Comparison of ENCODE assay signal across 11 cellular contexts in the genomic region with DNA sequence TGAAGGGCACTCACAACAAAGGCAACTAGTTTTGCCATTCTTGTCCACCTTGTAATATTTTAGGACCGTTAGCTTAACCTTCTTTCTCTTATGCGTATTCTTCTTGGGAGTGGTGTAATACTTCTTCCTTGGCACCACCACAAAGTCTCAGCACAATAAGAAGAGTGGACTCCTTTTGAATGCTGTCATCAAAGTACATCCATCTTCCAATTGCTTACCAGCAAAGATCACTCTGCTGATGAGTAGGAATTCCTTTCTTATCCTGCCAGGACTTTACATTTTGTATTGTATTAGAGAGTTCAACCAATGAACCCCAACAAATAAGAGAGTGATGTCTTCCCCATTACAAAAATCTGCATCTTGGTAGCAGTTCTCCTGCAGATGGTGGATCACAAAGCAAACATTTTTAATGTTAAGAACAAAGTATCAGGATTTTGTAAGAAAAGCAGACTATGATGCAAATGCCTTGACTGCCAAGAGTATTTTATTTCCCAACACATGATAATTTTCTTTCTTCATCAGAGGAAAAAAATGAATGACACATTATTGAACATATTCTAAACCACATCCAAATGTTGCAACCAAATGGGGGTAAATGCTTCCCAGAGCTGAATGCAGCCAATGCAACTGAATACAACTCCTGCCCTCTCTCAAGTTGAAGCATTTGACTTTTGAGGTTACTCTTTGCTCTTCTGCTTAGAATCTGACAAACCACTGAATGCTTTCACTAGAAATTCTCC. TPM values are rescaled to one million over a fixed set of nuclear protein-coding genes. Genes with fewer than 3 reads are reported as not detected.
DNase-seq lines count a peak whose midpoint lies in the region; ATAC-seq, FAIRE-seq and TF ChIP-seq lines count a peak whose summit lies in the region.
"Had no signal": no experiment of that assay in that cellular context is flagged by ENCODE, and none has a peak within 500 bp of the region (broad histone marks: within the 10 kb centered on the region; RNA-seq: fewer than 3 reads in every experiment).

No MANE protein-coding gene starts in this region.

- H3K36me3 Mint-ChIP-seq in activated naive CD8-positive, alpha-beta T cell treated with anti-CD3 and anti-CD28 coated beads, Interleukin-2, amount 50 U/mL, for 24 hours (ENCODE audit: low read depth) = no peaks in the 10 kb centered on the region
- H3K36me3 Mint-ChIP-seq in activated naive CD8-positive, alpha-beta T cell treated with anti-CD3 and anti-CD28 coated beads for 36 hours = no peaks in the 10 kb centered on the region
- H3K36me3 Mint-ChIP-seq in brain = no peaks in the 10 kb centered on the region
- no peaks in the 10 kb centered on the region for H3K36me3 Mint-ChIP-seq in activated CD4-positive, alpha-beta T cell treated with anti-CD3 and anti-CD28 coated beads for 36 hours (ENCODE audit: low read depth)

- no peaks in the 10 kb centered on the region for H3K27me3 Mint-ChIP-seq in activated naive CD8-positive, alpha-beta T cell treated with anti-CD3 and anti-CD28 coated beads, Interleukin-2, amount 50 U/mL, for 24 hours
- H3K27me3 Mint-ChIP-seq in activated naive CD8-positive, alpha-beta T cell treated with anti-CD3 and anti-CD28 coated beads for 36 hours = no peaks in the 10 kb centered on the region
- H3K27me3 Mint-ChIP-seq in brain = peaks cover 5% of the 10 kb centered on the region
- no peaks in the 10 kb centered on the region for H3K27me3 Mint-ChIP-seq in activated CD4-positive, alpha-beta T cell treated with anti-CD3 and anti-CD28 coated beads for 36 hours

- H3K4me1 Mint-ChIP-seq in activated naive CD8-positive, alpha-beta T cell treated with anti-CD3 and anti-CD28 coated beads, Interleukin-2, amount 50 U/mL, for 24 hours = peaks cover 30% of the 10 kb centered on the region
- H3K4me1 Mint-ChIP-seq in activated naive CD8-positive, alpha-beta T cell treated with anti-CD3 and anti-CD28 coated beads for 36 hours = peaks cover 32% of the 10 kb centered on the region
- H3K4me1 Mint-ChIP-seq in brain = peaks cover 9% of the 10 kb centered on the region
- peaks cover 13% of the 10 kb centered on the region for H3K4me1 Mint-ChIP-seq in activated CD4-positive, alpha-beta T cell treated with anti-CD3 and anti-CD28 coated beads for 36 hours

- ATAC-seq in activated naive CD8-positive, alpha-beta T cell treated with anti-CD3 and anti-CD28 coated beads, Interleukin-2, amount 50 U/mL, for 24 hours = peak; percentile 73
- ATAC-seq in left lobe of liver = peak; percentile 70
- ATAC-seq in activated CD4-positive, alpha-beta T cell treated with anti-CD3 and anti-CD28 coated beads for 36 hours = no peak

- CTCF ChIA-PET in activated CD4-positive, alpha-beta T cell treated with anti-CD3 and anti-CD28 coated beads for 36 hours (lab: Charles Lee) = interaction anchor here (1.3 kb wide), 1 partner anchor 40 kb away, joined by 3 read pairs; no protein-coding TSS in a partner anchor

- in situ Hi-C loops in ACHN (cut with HindIII; ENCODE audit: low pct_ligation_motif_present, low pct_unique_long_range_greater_than_20kb, low sequenced_read_pairs) = no loop called here

- no peaks in the 10 kb centered on the region for H3K27me3 ChIP-seq in uterus

- H3K9me3 Mint-ChIP-seq in activated naive CD8-positive, alpha-beta T cell treated with anti-CD3 and anti-CD28 coated beads, Interleukin-2, amount 50 U/mL, for 24 hours = no peaks in the 10 kb centered on the region
- H3K9me3 Mint-ChIP-seq in activated naive CD8-positive, alpha-beta T cell treated with anti-CD3 and anti-CD28 coated beads for 36 hours = no peaks in the 10 kb centered on the region
- H3K9me3 Mint-ChIP-seq in brain = peaks cover 0 to 5% (median 0%) of the 10 kb centered on the region in 5 experiments
- no peaks in the 10 kb centered on the region for H3K9me3 Mint-ChIP-seq in activated CD4-positive, alpha-beta T cell treated with anti-CD3 and anti-CD28 coated beads for 36 hours (ENCODE audit: low read depth)

- H3K27ac ChIP-seq in uterus = peak overlapping the region; percentile 66 to 78

- no peaks in the 10 kb centered on the region for H3K36me3 ChIP-seq in uterus

- H3K9me3 ChIP-seq in uterus = no peaks in the 10 kb centered on the region

- intact Hi-C loops in uterus (cut with DNase I; ENCODE audit: low total_unique reads) = no loop called here
- intact Hi-C loops in activated CD4-positive, alpha-beta T cell treated with anti-CD3 and anti-CD28 coated beads for 36 hours (cut with DNase I, micrococcal nuclease) = no loop called here

- TF ChIP-seq POLR2A in uterus (IDR thresholded peaks at IDR 0.05) = no peak
- TF ChIP-seq POLR2A in GM12891 (IDR thresholded peaks at IDR 0.05; ENCODE audit: low read depth, low read length) = no peak

- H3K4me3 ChIP-seq in uterus = no peak overlapping the region

- H3K27ac Mint-ChIP-seq in activated naive CD8-positive, alpha-beta T cell treated with anti-CD3 and anti-CD28 coated beads, Interleukin-2, amount 50 U/mL, for 24 hours = peak overlapping the region; percentile 1
- no peak overlapping the region for H3K27ac Mint-ChIP-seq in activated naive CD8-positive, alpha-beta T cell treated with anti-CD3 and anti-CD28 coated beads for 36 hours
- H3K27ac Mint-ChIP-seq in brain = peak overlapping the region in 3 of 5 experiments; percentile 65 to 83 (median 80)
- H3K27ac Mint-ChIP-seq in activated CD4-positive, alpha-beta T cell treated with anti-CD3 and anti-CD28 coated beads for 36 hours = no peak overlapping the region

- H3K4me3 Mint-ChIP-seq in activated naive CD8-positive, alpha-beta T cell treated with anti-CD3 and anti-CD28 coated beads, Interleukin-2, amount 50 U/mL, for 24 hours = no peak overlapping the region
- H3K4me3 Mint-ChIP-seq in activated naive CD8-positive, alpha-beta T cell treated with anti-CD3 and anti-CD28 coated beads for 36 hours = no peak overlapping the region
- peak overlapping the region in 3 of 5 experiments; percentile 11 to 56 (median 56) for H3K4me3 Mint-ChIP-seq in brain
- H3K4me3 Mint-ChIP-seq in activated CD4-positive, alpha-beta T cell treated with anti-CD3 and anti-CD28 coated beads for 36 hours = no peak overlapping the region

- DNase-seq in activated naive CD8-positive, alpha-beta T cell treated with anti-CD3 and anti-CD28 coated beads, Interleukin-2, amount 50 U/mL, for 24 hours = no peak
- DNase-seq in activated naive CD8-positive, alpha-beta T cell treated with anti-CD3 and anti-CD28 coated beads for 36 hours = no peak
- no peak for DNase-seq in left lobe of liver (ENCODE audit: low spot score)
- DNase-seq in uterus = peak in 1 of 2 donors; percentile 35
- DNase-seq in ACHN = no peak
- no peak for DNase-seq in activated CD4-positive, alpha-beta T cell treated with anti-CD3 and anti-CD28 coated beads for 36 hours
- DNase-seq in GM12891 (ENCODE audit: insufficient read length, low spot score) = no peak
- DNase-seq: anterior cingulate cortex, substantia nigra had no signal

- POLR2A ChIA-PET in activated CD4-positive, alpha-beta T cell treated with anti-CD3 and anti-CD28 coated beads for 36 hours (lab: Charles Lee) = no interaction called here

- TF ChIP-seq CTCF in brain (conservative IDR thresholded peaks at IDR 0.05) (no peak), uterus (IDR thresholded peaks at IDR 0.05) (no peak)

- no peaks in the 10 kb centered on the region for H3K4me1 ChIP-seq in uterus

- FAIRE-seq in GM12891 (lab: Jason Lieb, UNC) = no peak

TF ChIP-seq in GM12891, 5 proteins besides CTCF, POLR2A, EP300 and RAD21:
- no peak for TF ChIP-seq PAX5 (IDR thresholded peaks at IDR 0.05; ENCODE audit: insufficient read depth, low read length, severe bottlenecking)
- no peak for TF ChIP-seq POLR2AphosphoS5 (IDR thresholded peaks at IDR 0.05; ENCODE audit: low read depth, low read length)
- TF ChIP-seq POU2F2 (IDR thresholded peaks at IDR 0.05; ENCODE audit: low read depth, low read length) = no peak
- TF ChIP-seq SPI1 (IDR thresholded peaks at IDR 0.05; ENCODE audit: low read depth, low read length) = no peak
- TF ChIP-seq TAF1 (IDR thresholded peaks at IDR 0.05; ENCODE audit: low read depth, low read length) = no peak

RNA-seq across cellular contexts. Expression of gene ARNT, which starts 5.1 kb away (rescaled TPM):
- 10 to 100 TPM; 38.5 to 39.2 TPM for total RNA-seq in activated naive CD8-positive, alpha-beta T cell treated with anti-CD3 and anti-CD28 coated beads for 36 hours
- polyA plus RNA-seq in brain (ENCODE audit: insufficient read depth, low read depth, low replicate concordance) = 25.3 TPM
- total RNA-seq in left lobe of liver (26.1 TPM), uterus (10 to 100 TPM; 28.9 to 86.1 (median 59.1) TPM)
- 10 to 100 TPM; 30.4 to 35.6 TPM for total RNA-seq in activated CD4-positive, alpha-beta T cell treated with anti-CD3 and anti-CD28 coated beads for 36 hours
- 17.7 TPM for polyA plus RNA-seq in GM12891 (2012; ENCODE audit: low read depth, missing spikeins)

RNA-seq across cellular contexts. Expression of gene CTXND2, which starts 5.4 kb away (rescaled TPM):
- not detected for total RNA-seq in activated naive CD8-positive, alpha-beta T cell treated with anti-CD3 and anti-CD28 coated beads for 36 hours
- not detected for polyA plus RNA-seq in brain (ENCODE audit: insufficient read depth, low read depth, low replicate concordance)
- total RNA-seq in left lobe of liver (not detected), uterus (not detected)
- not detected for total RNA-seq in activated CD4-positive, alpha-beta T cell treated with anti-CD3 and anti-CD28 coated beads for 36 hours
- not detected for polyA plus RNA-seq in GM12891 (2012; ENCODE audit: low read depth, missing spikeins)
- total RNA-seq: H4 had no signal

RNA-seq across cellular contexts. Expression of gene SETDB1, which starts 44.7 kb away (rescaled TPM):
- 10 to 100 TPM; 40.4 to 51.1 TPM for total RNA-seq in activated naive CD8-positive, alpha-beta T cell treated with anti-CD3 and anti-CD28 coated beads for 36 hours
- 46.6 TPM for polyA plus RNA-seq in brain (ENCODE audit: insufficient read depth, low read depth, low replicate concordance)
- total RNA-seq in left lobe of liver (14.0 TPM), uterus (10 to 100 TPM; 21.8 to 63.2 (median 54.4) TPM)
- total RNA-seq in activated CD4-positive, alpha-beta T cell treated with anti-CD3 and anti-CD28 coated beads for 36 hours = 10 to 100 TPM; 48.8 to 52.7 TPM
- polyA plus RNA-seq in GM12891 (2012; ENCODE audit: low read depth, missing spikeins) = 21.5 TPM

Comparison
In these comparisons a context has a peak if more than half of its experiments do, and no peak if none do; other contexts are left out.
1. H3K27ac Mint-ChIP-seq: peak in activated naive CD8-positive, alpha-beta T cell treated with anti-CD3 and anti-CD28 coated beads, Interleukin-2, amount 50 U/mL, for 24 hours (single experiment) and brain (3 of 5); none in activated naive CD8-positive, alpha-beta T cell treated with anti-CD3 and anti-CD28 coated beads for 36 hours (single experiment) and activated CD4-positive, alpha-beta T cell treated with anti-CD3 and anti-CD28 coated beads for 36 hours (single experiment).
2. H3K4me3 Mint-ChIP-seq: peak in brain (3 of 5); none in activated naive CD8-positive, alpha-beta T cell treated with anti-CD3 and anti-CD28 coated beads, Interleukin-2, amount 50 U/mL, for 24 hours (single experiment), activated naive CD8-positive, alpha-beta T cell treated with anti-CD3 and anti-CD28 coated beads for 36 hours (single experiment) and activated CD4-positive, alpha-beta T cell treated with anti-CD3 and anti-CD28 coated beads for 36 hours (single experiment).